In genomic region chr11:73761403-73761945, GRCh38 we compare ENCODE assay signal across 8 cellular contexts. TPM values are rescaled to one million over a fixed set of nuclear protein-coding genes. Genes with fewer than 3 reads are reported as not detected.
DNase-seq lines count a peak whose midpoint lies in the region; ATAC-seq and TF ChIP-seq lines count a peak whose summit lies in the region.

No MANE protein-coding gene starts in this region.

- peaks cover 18% of the 10 kb centered on the region for H3K4me1 Mint-ChIP-seq in activated T-helper 17 cell treated with anti-CD3 and anti-CD28 coated beads, Interleukin-2, amount 50 U/mL, for 72 hours

- peaks cover 29% of the 10 kb centered on the region for H3K36me3 Mint-ChIP-seq in activated T-helper 17 cell treated with anti-CD3 and anti-CD28 coated beads, Interleukin-2, amount 50 U/mL, for 72 hours (ENCODE audit: low read depth)

- no peaks in the 10 kb centered on the region for H3K9me3 Mint-ChIP-seq in activated T-helper 17 cell treated with anti-CD3 and anti-CD28 coated beads, Interleukin-2, amount 50 U/mL, for 72 hours

- H3K27ac ChIP-seq in iPS-18a (ENCODE audit: low read length) (peak overlapping the region; percentile 39), stomach smooth muscle (ENCODE audit: low read length) (peak overlapping the region; percentile 87)

- no peaks in the 10 kb centered on the region for H3K4me1 ChIP-seq in BE2C
- H3K4me1 ChIP-seq in iPS-18a (ENCODE audit: control insufficient read depth, low read depth, low read length) = peaks cover 20% of the 10 kb centered on the region
- H3K4me1 ChIP-seq in stomach smooth muscle (ENCODE audit: control insufficient read depth, insufficient read depth, low read length) = peaks cover 7% of the 10 kb centered on the region

- peaks cover 2% of the 10 kb centered on the region; the same call in 1 of the 2 replicates for H3K36me3 ChIP-seq in BE2C
- no peaks in the 10 kb centered on the region for H3K36me3 ChIP-seq in iPS-18a (ENCODE audit: control insufficient read depth, low read depth, low read length)
- H3K36me3 ChIP-seq in stomach smooth muscle (ENCODE audit: control insufficient read depth in 2 of 2, insufficient read depth in 2 of 2, low read length in 2 of 2) = no peaks in the 10 kb centered on the region

- no peak for TF ChIP-seq CTCF in BE2C (IDR thresholded peaks at IDR 0.05; ENCODE audit: low read depth, low read length)

- H3K27me3 Mint-ChIP-seq in activated T-helper 17 cell treated with anti-CD3 and anti-CD28 coated beads, Interleukin-2, amount 50 U/mL, for 72 hours = peaks cover 8% of the 10 kb centered on the region

- H3K9ac ChIP-seq in iPS-18a (ENCODE audit: low read length) (no peak overlapping the region), stomach smooth muscle (ENCODE audit: low read length in 2 of 2) (peak overlapping the region; percentile 66 to 76)

- peak; percentile 6 for ATAC-seq in HG02678 (IDR thresholded peaks at IDR 0.05; ENCODE audit: unreplicated experiment)
- ATAC-seq in activated T-helper 17 cell treated with anti-CD3 and anti-CD28 coated beads, Interleukin-2, amount 50 U/mL, for 72 hours (replicated peaks) = peak; percentile 15

- peak overlapping the region; percentile 94 for H3K4me3 Mint-ChIP-seq in activated T-helper 17 cell treated with anti-CD3 and anti-CD28 coated beads, Interleukin-2, amount 50 U/mL, for 72 hours

- DNase-seq in BE2C (no peak), AG08395 (ENCODE audit: low spot score) (no peak), epidermal melanocyte (ENCODE audit: insufficient read length, low spot score) (no peak), amygdala (lab: John Stamatoyannopoulos, UW) (no peak)

- H3K4me3 ChIP-seq in BE2C (ENCODE audit: low read depth, low read length) (peak overlapping the region; percentile 53), iPS-18a (ENCODE audit: low read length) (peak overlapping the region; percentile 93), stomach smooth muscle (ENCODE audit: low read length in 2 of 2) (peak overlapping the region; percentile 77 to 89)

- H3K9me3 ChIP-seq in BE2C (no peaks in the 10 kb centered on the region), iPS-18a (ENCODE audit: control insufficient read depth, low read depth, low read length) (no peaks in the 10 kb centered on the region), stomach smooth muscle (ENCODE audit: control insufficient read depth in 2 of 2, low read length in 2 of 2) (no peaks in the 10 kb centered on the region)

- H3K27me3 ChIP-seq in BE2C (peaks cover 2% of the 10 kb centered on the region; the same call in 1 of the 2 replicates), iPS-18a (ENCODE audit: control insufficient read depth, insufficient read depth, low read length) (no peaks in the 10 kb centered on the region), stomach smooth muscle (ENCODE audit: control insufficient read depth in 1 of 2, insufficient read depth in 2 of 2, low read length in 2 of 2) (no peaks in the 10 kb centered on the region)

- H3K27ac Mint-ChIP-seq in activated T-helper 17 cell treated with anti-CD3 and anti-CD28 coated beads, Interleukin-2, amount 50 U/mL, for 72 hours = peak overlapping the region; percentile 90

RNA-seq across cellular contexts. Expression of gene RAB6A, which starts 0.6 kb away (rescaled TPM):
- 50.7 TPM for polyA plus RNA-seq in BE2C (2012; ENCODE audit: insufficient read depth, insufficient read length, low read depth)
- total RNA-seq in activated T-helper 17 cell treated with anti-CD3 and anti-CD28 coated beads, Interleukin-2, amount 50 U/mL, for 72 hours = 100 to 1,000 TPM in 1 of 2 donors, 10 to 100 TPM in 1; 78.6 to 113 TPM

RNA-seq across cellular contexts. Expression of gene MRPL48, which starts 26.2 kb away (rescaled TPM):
- polyA plus RNA-seq in BE2C (2012; ENCODE audit: insufficient read depth, insufficient read length, low read depth) = 98.2 TPM
- 10 to 100 TPM; 28.1 to 39.6 TPM for total RNA-seq in activated T-helper 17 cell treated with anti-CD3 and anti-CD28 coated beads, Interleukin-2, amount 50 U/mL, for 72 hours
